ENCODE assay signal across 20 cellular contexts in the genomic region with DNA sequence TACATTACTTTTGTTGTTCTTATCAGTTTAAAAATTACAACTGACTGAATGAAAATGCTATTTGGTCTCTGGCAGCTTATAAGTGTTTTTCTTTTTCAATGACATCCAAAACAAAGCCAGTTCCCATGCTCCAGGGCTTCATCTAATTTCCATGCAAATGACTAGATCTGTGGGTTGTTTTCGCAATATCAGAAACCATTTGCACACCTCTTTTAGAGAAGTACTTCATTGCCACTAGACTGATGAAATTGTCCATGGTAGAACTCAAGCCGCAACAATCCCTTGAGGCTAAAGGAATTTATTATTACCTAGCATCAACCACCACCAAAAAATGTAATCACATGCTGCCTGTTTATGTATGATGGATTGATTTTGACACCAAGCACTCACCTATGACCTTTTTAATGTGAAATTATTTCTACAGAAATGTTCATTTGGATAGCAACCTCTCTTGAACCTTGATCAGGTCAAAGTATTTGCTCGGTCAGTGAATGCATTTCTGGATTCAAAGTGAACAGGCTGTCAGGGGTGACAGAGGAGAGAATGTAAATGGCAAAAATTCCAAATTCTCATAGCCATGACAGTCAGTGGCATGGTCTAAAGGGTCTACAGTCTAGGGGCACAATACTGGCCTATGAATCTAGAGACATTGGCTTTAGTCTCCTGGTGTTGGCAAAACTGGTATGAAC.
"Had no signal": no experiment of that assay in that cellular context is flagged by ENCODE, and none has a peak within 500 bp of the region (broad histone marks: within the 10 kb centered on the region; RNA-seq: fewer than 3 reads in every experiment).

No MANE protein-coding gene starts in this region.

- H3K27ac Mint-ChIP-seq: activated CD4-positive, alpha-beta T cell treated with anti-CD3 and anti-CD28 coated beads, Interleukin-2, amount 10 ng/mL, durations not matched to agents 7 days and 5 days; activated CD8-positive, alpha-beta T cell treated with anti-CD3 and anti-CD28 coated beads, Interleukin-2, amount 10 ng/mL, durations not matched to agents 7 days and 5 days; activated naive CD8-positive, alpha-beta T cell treated with anti-CD3 and anti-CD28 coated beads, Interleukin-2, amount 10 ng/mL, durations not matched to agents 7 days and 5 days; activated T-cell treated with anti-CD3 and anti-CD28 coated beads, Interleukin-2, amount 50 U/mL, for 24 hours; activated T-helper 2 cell treated with anti-CD3 and anti-CD28 coated beads, Interferon-gamma antibody, Interleukin-2, Interleukin-4, amounts not matched to agents 10 μg/mL and 5 μg/mL and 100 μg/mL, durations not matched to agents 14 hours and 24 hours and 36 hours; naive thymus-derived CD4-positive, alpha-beta T cell; stimulated activated memory B cell treated with anti-CD40 and anti-IgM and Interleukin-4, amounts not matched to agents 10 μg/mL and 1 μg/mL and 100 μg/mL, for 72 hours; type B pancreatic cell had no signal

- H3K9me3 Mint-ChIP-seq: activated CD4-positive, alpha-beta T cell treated with anti-CD3 and anti-CD28 coated beads, Interleukin-2, amount 10 ng/mL, durations not matched to agents 7 days and 5 days; activated naive CD8-positive, alpha-beta T cell treated with anti-CD3 and anti-CD28 coated beads, Interleukin-2, amount 10 ng/mL, durations not matched to agents 7 days and 5 days; type B pancreatic cell had no signal

- H3K4me1 Mint-ChIP-seq: activated CD4-positive, alpha-beta T cell treated with anti-CD3 and anti-CD28 coated beads, Interleukin-2, amount 10 ng/mL, durations not matched to agents 7 days and 5 days; activated naive CD8-positive, alpha-beta T cell treated with anti-CD3 and anti-CD28 coated beads, Interleukin-2, amount 10 ng/mL, durations not matched to agents 7 days and 5 days; naive thymus-derived CD4-positive, alpha-beta T cell; stimulated activated memory B cell treated with anti-CD40 and anti-IgM and Interleukin-4, amounts not matched to agents 10 μg/mL and 1 μg/mL and 100 μg/mL, for 72 hours had no signal

- H3K4me3 ChIP-seq: heart right ventricle, psoas muscle, sigmoid colon, testis had no signal

- DNase-seq: activated CD4-positive, alpha-beta T cell treated with anti-CD3 and anti-CD28 coated beads, Interleukin-2, amount 10 ng/mL, durations not matched to agents 7 days and 5 days; activated CD8-positive, alpha-beta T cell treated with anti-CD3 and anti-CD28 coated beads, Interleukin-2, amount 10 ng/mL, durations not matched to agents 7 days and 5 days; activated naive CD4-positive, alpha-beta T cell treated with Interleukin-2 at 50 U/mL for 16 hours; activated naive CD8-positive, alpha-beta T cell treated with anti-CD3 and anti-CD28 coated beads, Interleukin-2, amount 10 ng/mL, durations not matched to agents 7 days and 5 days; activated T-cell treated with anti-CD3 and anti-CD28 coated beads, Interleukin-2, amount 50 U/mL, for 24 hours; aorta; cerebellar nuclear complex; cortex of kidney; heart right ventricle; mesendoderm; naive thymus-derived CD4-positive, alpha-beta T cell; psoas muscle; sigmoid colon; stimulated activated CD4-positive, alpha-beta T cell treated with anti-CD3 and anti-CD28 coated beads, Interleukin-4, amount 100 ng/mL, for 24 hours; T1000; testis had no signal

- H3K4me3 Mint-ChIP-seq: activated CD4-positive, alpha-beta T cell treated with anti-CD3 and anti-CD28 coated beads, Interleukin-2, amount 10 ng/mL, durations not matched to agents 7 days and 5 days; activated CD8-positive, alpha-beta T cell treated with anti-CD3 and anti-CD28 coated beads, Interleukin-2, amount 10 ng/mL, durations not matched to agents 7 days and 5 days; activated naive CD8-positive, alpha-beta T cell treated with anti-CD3 and anti-CD28 coated beads, Interleukin-2, amount 10 ng/mL, durations not matched to agents 7 days and 5 days; activated T-cell treated with anti-CD3 and anti-CD28 coated beads, Interleukin-2, amount 50 U/mL, for 24 hours; naive thymus-derived CD4-positive, alpha-beta T cell; stimulated activated memory B cell treated with anti-CD40 and anti-IgM and Interleukin-4, amounts not matched to agents 10 μg/mL and 1 μg/mL and 100 μg/mL, for 72 hours; type B pancreatic cell had no signal

- H3K27me3 Mint-ChIP-seq: activated CD4-positive, alpha-beta T cell treated with anti-CD3 and anti-CD28 coated beads, Interleukin-2, amount 10 ng/mL, durations not matched to agents 7 days and 5 days; activated naive CD8-positive, alpha-beta T cell treated with anti-CD3 and anti-CD28 coated beads, Interleukin-2, amount 10 ng/mL, durations not matched to agents 7 days and 5 days; activated T-cell treated with anti-CD3 and anti-CD28 coated beads, Interleukin-2, amount 50 U/mL, for 24 hours; naive thymus-derived CD4-positive, alpha-beta T cell; stimulated activated memory B cell treated with anti-CD40 and anti-IgM and Interleukin-4, amounts not matched to agents 10 μg/mL and 1 μg/mL and 100 μg/mL, for 72 hours; type B pancreatic cell had no signal

- H3K36me3 Mint-ChIP-seq: activated naive CD8-positive, alpha-beta T cell treated with anti-CD3 and anti-CD28 coated beads, Interleukin-2, amount 10 ng/mL, durations not matched to agents 7 days and 5 days; naive thymus-derived CD4-positive, alpha-beta T cell; stimulated activated memory B cell treated with anti-CD40 and anti-IgM and Interleukin-4, amounts not matched to agents 10 μg/mL and 1 μg/mL and 100 μg/mL, for 72 hours; type B pancreatic cell had no signal

- ATAC-seq: activated CD4-positive, CD25-positive, alpha-beta regulatory T cell treated with anti-CD3 and anti-CD28 coated beads, Interleukin-2, amount 50 U/mL, for 24 hours; activated CD8-positive, alpha-beta T cell treated with anti-CD3 and anti-CD28 coated beads, Interleukin-2, amount 10 ng/mL, durations not matched to agents 7 days and 5 days; naive thymus-derived CD4-positive, alpha-beta T cell; psoas muscle; stimulated activated memory B cell treated with anti-CD40 and anti-IgM and Interleukin-4, amounts not matched to agents 10 μg/mL and 1 μg/mL and 100 μg/mL, for 72 hours had no signal
